Comparison of ENCODE assay signal across 9 cellular contexts in genomic region chr5:132655821-132656773, GRCh38. TPM values are rescaled to one million over a fixed set of nuclear protein-coding genes. Genes with fewer than 3 reads are reported as not detected.
DNase-seq lines count a peak whose midpoint lies in the region; ATAC-seq and TF ChIP-seq lines count a peak whose summit lies in the region.
"Had no signal": no experiment of that assay in that cellular context is flagged by ENCODE, and none has a peak within 500 bp of the region (broad histone marks: within the 10 kb centered on the region; RNA-seq: fewer than 3 reads in every experiment).

No MANE protein-coding gene starts in this region.

- no peaks in the 10 kb centered on the region for H3K79me1 ChIP-seq in IMR-90 (ENCODE audit: low read depth in 1 of 2, low read length in 2 of 2)

- TF ChIP-seq CTCF in IMR-90 (conservative IDR thresholded peaks at IDR 0.05; ENCODE audit: low read depth, low read length): peak; percentile 30; the same call in 1 of the 2 replicates
- peak in 2 of 3 experiments; percentile 43 to 45 for TF ChIP-seq CTCF in ascending aorta (IDR thresholded peaks at IDR 0.05)

- no peak overlapping the region for H2BK20ac ChIP-seq in IMR-90 (ENCODE audit: low read depth, low read length)

- no peak overlapping the region; a peak in 1 of 4 replicates for H4K8ac ChIP-seq in IMR-90 (ENCODE audit: low read depth in 2 of 2, low read length in 2 of 2)

- H3K36me3 Mint-ChIP-seq in immature natural killer cell: peaks cover 0 to 4% (median 0%) of the 10 kb centered on the region in 3 donors

- no peak overlapping the region for H4K5ac ChIP-seq in IMR-90 (ENCODE audit: low read depth, low read length)

- dilution Hi-C loops in IMR-90 (cut with HindIII; ENCODE audit: low sequenced_read_pairs, unreplicated experiment): no loop called here

- peak overlapping the region; percentile 90 for H2AFZ ChIP-seq in IMR-90 (replicated peaks; ENCODE audit: low read length, poor library complexity)

- TF ChIP-seq RAD21 in IMR-90 (IDR thresholded peaks at IDR 0.05; ENCODE audit: low read length): peak; percentile 40; the same call in 1 of the 2 replicates

- 0 out of 2 replicates have a peak overlapping the region, but pooled peaks have one; percentile 56 for H2AK5ac ChIP-seq in IMR-90 (ENCODE audit: low read depth, low read length)

- H3K4me2 ChIP-seq in IMR-90 (ENCODE audit: low read depth, low read length): peak overlapping the region; percentile 65

- intact Hi-C loops in IMR-90 (cut with micrococcal nuclease) (no loop called here), ascending aorta (cut with DNase I) (loop anchor here (5.0 to 10.0 kb wide), 2 partner anchors 59 to 166 kb away; no protein-coding TSS in a partner anchor)

- H3K9me3 Mint-ChIP-seq in immature natural killer cell: peaks cover 0 to 3% (median 0%) of the 10 kb centered on the region in 6 donors
- H3K9me3 Mint-ChIP-seq: neural crest cell had no signal

- CTCF ChIA-PET in IMR-90 (lab: Yijun Ruan, JAX): no interaction called here

- H3K18ac ChIP-seq in IMR-90 (ENCODE audit: low read depth, low read length): no peak overlapping the region

- H3K4me3 ChIP-seq in IMR-90 (ENCODE audit: insufficient read depth, low read depth, low read length) (peak overlapping the region; percentile 38), ascending aorta (peak overlapping the region; percentile 59 to 72)

- H3K4me1 ChIP-seq in IMR-90 (ENCODE audit: control insufficient read depth, insufficient read depth, low read length) (no peaks in the 10 kb centered on the region), ascending aorta (peaks cover 6 to 8% of the 10 kb centered on the region in 2 donors)

- peak overlapping the region; percentile 74 for H2AK9ac ChIP-seq in IMR-90 (replicated peaks; ENCODE audit: low read depth, low read length, poor library complexity)

- no peak for TF ChIP-seq POLR2A in IMR-90 (IDR thresholded peaks at IDR 0.05; ENCODE audit: low read depth, low read length)

- no peak overlapping the region; the same call in 1 of the 2 replicates for H3K14ac ChIP-seq in IMR-90 (replicated peaks; ENCODE audit: low read depth, low read length)

- H3K27ac Mint-ChIP-seq in immature natural killer cell: no peak overlapping the region

- peaks cover 4 to 5% of the 10 kb centered on the region in 2 donors for H3K4me1 Mint-ChIP-seq in immature natural killer cell

- H3K56ac ChIP-seq in IMR-90 (ENCODE audit: extremely low read depth, insufficient read depth, low read length): no peak overlapping the region

- H4K91ac ChIP-seq in IMR-90 (ENCODE audit: insufficient read depth, low read depth, low read length): no peak overlapping the region

- H3K27ac ChIP-seq in IMR-90 (ENCODE audit: insufficient read depth, low read length): no peak overlapping the region
- H3K27ac ChIP-seq in ascending aorta: no peak overlapping the region

- no TSS peak for BruUV-seq in IMR-90 (replicated peaks; lab: Mats Ljungman, UMichigan)

- peak overlapping the region; percentile 42; the same call in 1 of the 2 replicates for H3K23ac ChIP-seq in IMR-90 (ENCODE audit: low read depth, low read length)

- WGBS in IMR-90 (ENCODE audit: extremely low coverage in 2 of 2, insufficient read length in 1 of 2), 2 experiments: 4% methylated on average over 33 of the region's 92 CpGs; no CpG with 5 or more reads in 1 of the 2 experiments

- in situ Hi-C loops in IMR-90 (cut with MboI; ENCODE audit: low sequenced_read_pairs): no loop called here

- H2BK120ac ChIP-seq in IMR-90 (ENCODE audit: low read depth, low read length): no peak overlapping the region

- H3K9ac ChIP-seq in IMR-90 (ENCODE audit: low read depth, low read length): no peak overlapping the region

- no peak overlapping the region; the same call in 2 of the 3 replicates for H2BK15ac ChIP-seq in IMR-90 (ENCODE audit: low read depth, low read length)

- DNase-seq in CD1c-positive myeloid dendritic cell (ENCODE audit: extremely low spot score) (peak; percentile 11), IMR-90 (no peak), ascending aorta (ENCODE audit: low spot score in 2 of 2) (peak in 1 of 2 donors; percentile 60), immature natural killer cell (peak in 2 of 3 donors; percentile 12 to 17), DMS79 treated with DMSO at 0.1 percent for 48 hours (lab: John Stamatoyannopoulos, UW) (no peak)
- DNase-seq in stimulated activated CD8-positive, alpha-beta memory T cell treated with anti-CD3 and anti-CD28 coated beads, Interleukin-4, amount 100 ng/mL, for 24 hours (ENCODE audit: low read depth): peak; percentile 42

- no peaks in the 10 kb centered on the region for H4K20me1 ChIP-seq in IMR-90 (ENCODE audit: insufficient read depth, low read length)

- H2BK5ac ChIP-seq in IMR-90 (ENCODE audit: low read depth, low read length, poor library complexity, severe bottlenecking): no peak overlapping the region

- H3K27me3 ChIP-seq in IMR-90 (ENCODE audit: control insufficient read depth, insufficient read depth, low read length) (peaks cover 11% of the 10 kb centered on the region; the same call in 1 of the 2 replicates), ascending aorta (no peaks in the 10 kb centered on the region)

- peaks cover 3% of the 10 kb centered on the region; the same call in 1 of the 2 replicates for H3K9me1 ChIP-seq in IMR-90 (ENCODE audit: insufficient read depth, low read length)

- ATAC-seq in IMR-90 (ENCODE audit: low read depth) (peak; percentile 78), HG03025 (IDR thresholded peaks at IDR 0.05; ENCODE audit: low FRiP score, unreplicated experiment) (no peak), HG03139 (IDR thresholded peaks at IDR 0.05; ENCODE audit: unreplicated experiment) (no peak)

- H3K9me3 ChIP-seq in IMR-90 (ENCODE audit: control insufficient read depth, insufficient read depth, low read length) (peaks cover 4% of the 10 kb centered on the region; the same call in 1 of the 2 replicates), ascending aorta (no peaks in the 10 kb centered on the region)

- peaks cover 20 to 26% (median 21%) of the 10 kb centered on the region in 3 donors for H3K27me3 Mint-ChIP-seq in immature natural killer cell (ENCODE audit: low read depth in 3 of 3)

- H3K4me3 Mint-ChIP-seq in immature natural killer cell: no peak overlapping the region

- H3K4ac ChIP-seq in IMR-90 (ENCODE audit: low read depth, low read length): no peak overlapping the region; the same call in 1 of the 2 replicates

- POLR2A ChIA-PET in IMR-90 (lab: Charles Lee; ENCODE audit: unreplicated experiment): no interaction called here

- H3K36me3 ChIP-seq in IMR-90 (ENCODE audit: control insufficient read depth, insufficient read depth, low read length) (no peaks in the 10 kb centered on the region), ascending aorta (no peaks in the 10 kb centered on the region)

TF ChIP-seq in IMR-90, 13 proteins besides CTCF, POLR2A, EP300 and RAD21:
- TF ChIP-seq BHLHE40 (IDR thresholded peaks at IDR 0.05; ENCODE audit: low read depth, low read length): peak; percentile 39; the same call in 1 of the 2 replicates
- no peak for TF ChIP-seq MXI1 (IDR thresholded peaks at IDR 0.05; ENCODE audit: borderline replicate concordance, low read depth, low read length)
- TF ChIP-seq FOS (IDR thresholded peaks at IDR 0.05; ENCODE audit: low read depth, low read length): no peak

RNA-seq across cellular contexts. Expression of gene IL13, which starts 1.9 kb away (rescaled TPM):
- total RNA-seq in IMR-90 (2012; rRNA removed): not detected in 2 replicates
- not detected in 2 replicates for polyA plus RNA-seq in IMR-90 (2012; rRNA removed)
- not detected in 2 replicates for polyA plus RNA-seq in IMR-90 (2012; cell fraction: cytosol; rRNA removed)
- 0.47 and 0.62 TPM in 2 replicates for polyA plus RNA-seq in IMR-90 (2012; cell fraction: nucleus; rRNA removed; ENCODE audit: low replicate concordance)
- not detected for total RNA-seq in ascending aorta
- polyA plus RNA-seq in immature natural killer cell: under 1 TPM in 1 of 3 donors, not detected in 2; 0.28 TPM
- total RNA-seq: neural crest cell had no signal

RNA-seq across cellular contexts. Expression of gene IL4, which starts 17.7 kb away (rescaled TPM):
- not detected in 2 replicates for total RNA-seq in IMR-90 (2012; rRNA removed)
- not detected in 2 replicates for polyA plus RNA-seq in IMR-90 (2012; rRNA removed)
- polyA plus RNA-seq in IMR-90 (2012; cell fraction: cytosol; rRNA removed): not detected in 2 replicates
- polyA plus RNA-seq in IMR-90 (2012; cell fraction: nucleus; rRNA removed; ENCODE audit: low replicate concordance): not detected in 2 replicates
- total RNA-seq in ascending aorta: not detected
- not detected for polyA plus RNA-seq in immature natural killer cell
- total RNA-seq: neural crest cell had no signal

Comparison
In these comparisons a context has a peak if more than half of its experiments do, and no peak if none do; other contexts are left out.
1. DNase-seq: peak in CD1c-positive myeloid dendritic cell (single experiment), immature natural killer cell (2 of 3) and stimulated activated CD8-positive, alpha-beta memory T cell treated with anti-CD3 and anti-CD28 coated beads, Interleukin-4, amount 100 ng/mL, for 24 hours (single experiment); none in IMR-90 (single experiment) and DMS79 treated with DMSO at 0.1 percent for 48 hours (single experiment).